10 cellular contexts compared by ENCODE assay signal in the genomic region with DNA sequence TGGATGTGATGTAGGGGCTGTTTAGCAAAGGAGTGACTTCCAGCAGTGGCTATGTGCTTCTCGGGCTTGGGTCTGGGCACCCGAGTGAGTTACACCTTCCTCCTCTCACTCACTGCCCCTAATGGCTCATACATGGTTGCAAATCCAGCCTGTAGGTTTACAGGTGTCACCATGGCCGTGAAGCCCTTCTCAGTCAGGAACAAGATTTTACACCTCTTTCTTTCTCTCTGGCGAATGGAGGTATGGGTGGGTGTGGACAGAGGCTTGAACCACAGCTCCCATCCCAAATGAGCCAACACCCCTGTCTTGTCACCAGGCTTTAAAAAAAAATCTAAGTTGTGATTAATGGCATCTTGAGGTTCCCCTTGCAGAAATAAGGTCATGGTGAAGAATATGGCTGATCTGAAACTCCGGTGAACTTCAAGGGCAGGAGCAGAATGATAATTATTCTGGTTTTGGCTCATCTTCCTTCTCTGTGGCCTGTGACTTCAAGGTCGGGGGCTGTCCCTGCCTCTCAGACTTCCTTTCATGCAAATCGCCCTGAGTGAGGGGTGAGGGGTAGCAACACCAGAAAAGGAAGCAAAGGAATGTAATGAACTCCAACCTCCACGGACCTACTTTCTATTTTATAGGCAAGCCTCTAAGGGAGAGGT.
DNase-seq lines count a peak whose midpoint lies in the region; ATAC-seq and TF ChIP-seq lines count a peak whose summit lies in the region.
"Had no signal": no experiment of that assay in that cellular context is flagged by ENCODE, and none has a peak within 500 bp of the region (broad histone marks: within the 10 kb centered on the region; RNA-seq: fewer than 3 reads in every experiment).

No MANE protein-coding gene starts in this region.

- peak overlapping the region; percentile 87 to 95 for H3K27ac Mint-ChIP-seq in activated naive CD4-positive, alpha-beta T cell treated with anti-CD3 and anti-CD28 coated beads, Interleukin-2, amount 50 U/mL, for 72 hours

- peak overlapping the region; percentile 50 to 97 (median 71) for H3K4me2 ChIP-seq in BLaER1 treated with 17β-estradiol and CSF1 and Interleukin-3, amounts not matched to agents 10 nM and 100 nM

- H3K9me3 ChIP-seq in BLaER1 treated with 17β-estradiol and CSF1 and Interleukin-3, amounts not matched to agents 10 nM and 100 nM (replicated peaks in 1 of 11), result 0 out of 22 replicates have a peak, but pooled peaks cover 0 to 5% (median 0%) of the 10 kb centered on the region in 11 experiments
- no peaks in the 10 kb centered on the region for H3K9me3 ChIP-seq in adrenal gland (replicated peaks in 1 of 3)
- H3K9me3 ChIP-seq: vagina had no signal

- intact Hi-C loops in adrenal gland (cut with DNase I), result no loop called here

- H3K9me3 Mint-ChIP-seq in activated naive CD4-positive, alpha-beta T cell treated with anti-CD3 and anti-CD28 coated beads, Interleukin-2, amount 50 U/mL, for 72 hours, result peaks cover 5 to 15% of the 10 kb centered on the region in 2 donors

- ATAC-seq in GM19467 (IDR thresholded peaks at IDR 0.05; ENCODE audit: unreplicated experiment), result peak; percentile 91
- peak; percentile 91 for ATAC-seq in HG03439 (IDR thresholded peaks at IDR 0.05; ENCODE audit: unreplicated experiment)
- peak; percentile 80 to 84 for ATAC-seq in activated naive CD4-positive, alpha-beta T cell treated with anti-CD3 and anti-CD28 coated beads, Interleukin-2, amount 50 U/mL, for 72 hours

- no peak for TF ChIP-seq POLR2A in adrenal gland (IDR thresholded peaks at IDR 0.05)

- H3K36me3 Mint-ChIP-seq in activated naive CD4-positive, alpha-beta T cell treated with anti-CD3 and anti-CD28 coated beads, Interleukin-2, amount 50 U/mL, for 72 hours, result peaks cover 9 to 11% of the 10 kb centered on the region in 2 donors

- peak; percentile 71 to 80 for DNase-seq in activated naive CD4-positive, alpha-beta T cell treated with anti-CD3 and anti-CD28 coated beads, Interleukin-2, amount 50 U/mL, for 72 hours (ENCODE audit: low spot score in 2 of 2)
- no peak for DNase-seq in adrenal gland
- no peak for DNase-seq in NCI-H1694 treated with DMSO at 0.1 percent for 48 hours (lab: John Stamatoyannopoulos, UW)
- DNase-seq in NCI-H526 (lab: John Stamatoyannopoulos, UW), result no peak
- DNase-seq in LoVo (ENCODE audit: low spot score), result no peak

- peak overlapping the region in 5 of 11 experiments; percentile 19 to 57 (median 38); a peak in 8 of 22 replicates for H3K27ac ChIP-seq in BLaER1 treated with 17β-estradiol and CSF1 and Interleukin-3, amounts not matched to agents 10 nM and 100 nM
- no peak overlapping the region for H3K27ac ChIP-seq in adrenal gland
- H3K27ac ChIP-seq: vagina had no signal

- no peak for TF ChIP-seq CTCF in adrenal gland (IDR thresholded peaks at IDR 0.05)

- H3K36me3 ChIP-seq in BLaER1 treated with 17β-estradiol and CSF1 and Interleukin-3, amounts not matched to agents 10 nM and 100 nM, result no peaks in the 10 kb centered on the region
- H3K36me3 ChIP-seq in adrenal gland (replicated peaks in 1 of 2), result no peaks in the 10 kb centered on the region
- H3K36me3 ChIP-seq: vagina had no signal

- no peaks in the 10 kb centered on the region for H4K20me1 ChIP-seq in BLaER1 treated with 17β-estradiol and CSF1 and Interleukin-3, amounts not matched to agents 10 nM and 100 nM

- peak overlapping the region in 2 of 11 experiments; percentile 16 to 34; a peak in 1 of 22 replicates for H3K9ac ChIP-seq in BLaER1 treated with 17β-estradiol and CSF1 and Interleukin-3, amounts not matched to agents 10 nM and 100 nM

- 0 out of 20 replicates have a peak overlapping the region, but pooled peaks of 2 of the 10 experiments have one; percentile 0 to 12 for H3K4me3 ChIP-seq in BLaER1 treated with 17β-estradiol and CSF1 and Interleukin-3, amounts not matched to agents 10 nM and 100 nM
- H3K4me3 ChIP-seq in adrenal gland, result no peak overlapping the region
- H3K4me3 ChIP-seq: lung, vagina had no signal

- H3K4me1 ChIP-seq in BLaER1 treated with 17β-estradiol and CSF1 and Interleukin-3, amounts not matched to agents 10 nM and 100 nM, result peaks cover 16 to 94% (median 37%) of the 10 kb centered on the region in 10 experiments
- no peaks in the 10 kb centered on the region for H3K4me1 ChIP-seq in adrenal gland (replicated peaks in 1 of 2)
- H3K4me1 ChIP-seq: vagina had no signal

- 56 to 69% (median 61%) methylated on average over 7 to 8 of the region's 8 CpGs for WGBS in adrenal gland, 4 donors

- H3K27me3 ChIP-seq in BLaER1 treated with 17β-estradiol and CSF1 and Interleukin-3, amounts not matched to agents 10 nM and 100 nM, result peaks cover 0 to 8% (median 0%) of the 10 kb centered on the region in 11 experiments; a peak in 1 of 22 replicates
- no peaks in the 10 kb centered on the region for H3K27me3 ChIP-seq in adrenal gland
- H3K27me3 ChIP-seq: vagina had no signal

Comparison
In these comparisons a context has a peak if more than half of its experiments do, and no peak if none do; other contexts are left out.
1. DNase-seq: peak in activated naive CD4-positive, alpha-beta T cell treated with anti-CD3 and anti-CD28 coated beads, Interleukin-2, amount 50 U/mL, for 72 hours (2 of 2); none in adrenal gland (0 of 7), NCI-H1694 treated with DMSO at 0.1 percent for 48 hours (single experiment), NCI-H526 (0 of 2) and LoVo (single experiment).
2. Peak in every context shown above with its lines, with median percentiles within 50 percentile points of each other: ATAC-seq.